In genomic region chr7:66669088-66669487, GRCh38 we compare ENCODE assay signal across 15 cellular contexts. TPM values are rescaled to one million over a fixed set of nuclear protein-coding genes. Genes with fewer than 3 reads are reported as not detected.
A peak's percentile ranks its signal among the peaks of the same experiment; 100 is the strongest.
DNase-seq lines count a peak whose midpoint lies in the region; ATAC-seq and TF ChIP-seq lines count a peak whose summit lies in the region.
"Had no signal": no experiment of that assay in that cellular context is flagged by ENCODE, and none has a peak within 500 bp of the region (broad histone marks: within the 10 kb centered on the region; RNA-seq: fewer than 3 reads in every experiment).

No MANE protein-coding gene starts in this region.

- H3K27ac ChIP-seq in cingulate gyrus (ENCODE audit: low read depth, low read length) = peak overlapping the region; percentile 97
- no peak overlapping the region for H3K27ac ChIP-seq in vagina
- H3K27ac ChIP-seq: brain microvascular endothelial cell, neutrophil, SJSA1 had no signal

- TF ChIP-seq CTCF in vagina (IDR thresholded peaks at IDR 0.05) = no peak

- ATAC-seq in sciatic nerve (peak; percentile 92), HG03378 (IDR thresholded peaks at IDR 0.05; ENCODE audit: unreplicated experiment) (no peak), GM21367 (IDR thresholded peaks at IDR 0.05; ENCODE audit: unreplicated experiment) (no peak)

- no peaks in the 10 kb centered on the region for H3K36me3 ChIP-seq in vagina
- H3K36me3 ChIP-seq: brain microvascular endothelial cell, neutrophil had no signal

- H3K9me3 ChIP-seq in vagina = no peaks in the 10 kb centered on the region
- H3K9me3 ChIP-seq: neutrophil, SJSA1 had no signal

- DNase-seq in HT1080 (ENCODE audit: low read depth) = peak; percentile 17
- DNase-seq in hypothalamus (lab: John Stamatoyannopoulos, UW) = peak in 44 of 51 donors; percentile 5 to 84 (median 58)
- DNase-seq in sciatic nerve (ENCODE audit: low spot score) = no peak
- no peak for DNase-seq in vagina (ENCODE audit: extremely low spot score in 2 of 2)
- DNase-seq: activated CD4-positive, alpha-beta T cell treated with anti-CD3 and anti-CD28 coated beads for 1 hour; brain microvascular endothelial cell; dermis blood vessel endothelial cell; HFFc6; NCI-H1930; NCI-H524 had no signal

- no peak overlapping the region for H3K4me3 ChIP-seq in vagina
- H3K4me3 ChIP-seq: SJSA1 had no signal

- no peaks in the 10 kb centered on the region for H3K27me3 ChIP-seq in vagina
- H3K27me3 ChIP-seq: brain microvascular endothelial cell, neutrophil, SJSA1 had no signal

- H3K4me1 ChIP-seq in vagina = no peaks in the 10 kb centered on the region
- H3K4me1 ChIP-seq: SJSA1 had no signal

- TF ChIP-seq POLR2A in vagina (IDR thresholded peaks at IDR 0.05) = no peak

- intact Hi-C loops in sciatic nerve (cut with DNase I) = no loop called here
- intact Hi-C loops in vagina (cut with DNase I) = no loop called here

RNA-seq across cellular contexts. Expression of gene KCTD7, which starts 40.4 kb away (rescaled TPM):
- total RNA-seq in HT1080 (2014; rRNA removed; shearing (Covaris generic)) = 5.4 and 10.9 TPM in 2 replicates
- 4.3 and 4.8 TPM in 2 replicates for polyA plus RNA-seq in HT1080 (2015; cell fraction: cytosol; rRNA removed)
- 15.0 and 16.2 TPM in 2 replicates for polyA plus RNA-seq in HT1080 (2015; cell fraction: nucleus; rRNA removed)
- 26.9 TPM for total RNA-seq in sciatic nerve
- 20.6 TPM for total RNA-seq in vagina

Comparison
In these comparisons a context has a peak if more than half of its experiments do, and no peak if none do; other contexts are left out.
1. DNase-seq: peak in HT1080 (single experiment) and hypothalamus (44 of 51); none in sciatic nerve (single experiment) and vagina (0 of 2).